Comparison of ENCODE assay signal across 1 cellular context in the genomic region with DNA sequence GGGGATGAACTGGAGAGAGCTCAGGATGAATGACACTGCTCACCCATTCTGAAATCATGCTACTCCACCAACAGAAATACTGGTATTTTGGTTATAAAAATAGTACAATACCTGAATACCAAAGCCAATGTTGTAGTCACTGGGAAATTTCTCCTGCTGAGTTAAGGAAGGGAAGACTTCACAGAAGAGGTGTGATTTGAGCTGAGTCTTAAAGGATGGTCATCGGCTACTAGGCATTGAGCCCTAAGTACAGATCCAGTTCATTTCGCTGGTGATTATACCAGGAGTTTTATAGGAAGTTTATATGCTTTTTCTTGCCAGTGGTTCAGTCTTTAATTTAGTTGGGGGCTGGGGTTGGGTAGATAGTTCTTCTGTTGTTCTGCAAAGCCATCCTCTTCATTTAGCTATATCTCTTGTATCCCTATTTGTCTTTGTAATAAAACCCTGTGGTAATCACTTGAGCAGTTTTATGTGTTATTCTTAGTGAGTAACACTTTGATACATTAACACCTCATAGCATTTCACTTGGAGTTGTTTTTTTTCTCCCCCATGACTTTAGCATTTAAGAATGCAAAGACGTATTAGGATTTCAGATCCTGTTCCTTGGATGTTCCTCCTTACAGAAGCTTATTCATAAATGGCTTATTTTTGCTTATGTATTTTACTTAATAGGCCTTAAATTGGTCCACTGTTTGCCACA.
TF ChIP-seq lines count a peak whose summit lies in the region.

No MANE protein-coding gene starts in this region.

TF ChIP-seq in HepG2, 621 proteins besides CTCF, POLR2A, EP300 and RAD21 (continued from another document):
- TF ChIP-seq THRA (CRISPR knock-in tag; IDR thresholded peaks at IDR 0.05; ENCODE audit: borderline replicate concordance): no peak
